Comparison of ENCODE assay signal across 18 cellular contexts in the genomic region with DNA sequence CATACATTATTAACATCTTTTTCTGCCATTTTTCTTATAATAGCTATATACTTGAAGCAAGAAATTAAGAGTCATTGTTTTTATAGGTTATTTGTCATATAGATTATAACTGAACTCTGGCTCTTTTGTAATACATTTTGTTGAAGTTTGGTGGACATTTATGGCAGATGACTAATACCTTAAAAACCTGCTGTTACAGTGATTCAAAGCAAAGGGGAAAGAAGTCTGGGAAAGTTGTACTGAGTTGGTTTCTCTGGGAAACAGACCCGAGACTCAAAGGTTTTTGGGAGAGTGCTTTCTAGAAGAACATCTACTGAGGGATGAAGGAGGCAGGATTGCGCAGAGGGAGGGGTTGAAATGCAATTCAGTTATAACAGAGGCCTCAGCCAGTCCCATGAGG. TPM values are rescaled to one million over a fixed set of nuclear protein-coding genes. Genes with fewer than 3 reads are reported as not detected.
A peak's percentile ranks its signal among the peaks of the same experiment; 100 is the strongest.
DNase-seq lines count a peak whose midpoint lies in the region; ATAC-seq and TF ChIP-seq lines count a peak whose summit lies in the region.
"Had no signal": no experiment of that assay in that cellular context is flagged by ENCODE, and none has a peak within 500 bp of the region (broad histone marks: within the 10 kb centered on the region; RNA-seq: fewer than 3 reads in every experiment).

No MANE protein-coding gene starts in this region.

- POLR2A ChIA-PET in AG04450 (lab: Yijun Ruan, JAX) = no interaction called here

- H3K27me3 ChIP-seq in AG04450 (ENCODE audit: control insufficient read depth, insufficient read depth, low read length) = no peaks in the 10 kb centered on the region
- H3K27me3 ChIP-seq: upper lobe of left lung had no signal

- peaks cover 8% of the 10 kb centered on the region for H3K36me3 Mint-ChIP-seq in activated T-helper 2 cell treated with anti-CD3 and anti-CD28 coated beads, Interferon-gamma antibody, Interleukin-2, Interleukin-4, amounts not matched to agents 10 μg/mL and 5 μg/mL and 100 μg/mL, durations not matched to agents 14 hours and 24 hours and 36 hours (ENCODE audit: low read depth)

- no peak overlapping the region for H3K4me3 Mint-ChIP-seq in activated T-helper 2 cell treated with anti-CD3 and anti-CD28 coated beads, Interferon-gamma antibody, Interleukin-2, Interleukin-4, amounts not matched to agents 10 μg/mL and 5 μg/mL and 100 μg/mL, durations not matched to agents 14 hours and 24 hours and 36 hours (ENCODE audit: low read depth)
- H3K4me3 Mint-ChIP-seq: activated CD4-positive, alpha-beta memory T cell treated with anti-CD3 and anti-CD28 coated beads, Interleukin-2, amount 10 ng/mL, durations not matched to agents 7 days and 5 days; B cell; nephron progenitor cell had no signal

- DNase-seq in AG04450 (ENCODE audit: low read depth, low spot score) (peak; percentile 33), HS-5 (ENCODE audit: low read depth) (peak; percentile 68), brain pericyte (ENCODE audit: low read depth, low spot score) (peak; percentile 18), iris pigment epithelial cell (ENCODE audit: low read depth) (peak; percentile 83), cerebellar nuclear complex (lab: John Stamatoyannopoulos, UW) (no peak), GOT3 (lab: John Stamatoyannopoulos, UW) (no peak)
- DNase-seq in activated T-helper 2 cell treated with anti-CD3 and anti-CD28 coated beads, Interferon-gamma antibody, Interleukin-2, Interleukin-4, amounts not matched to agents 10 μg/mL and 5 μg/mL and 100 μg/mL, durations not matched to agents 14 hours and 24 hours and 36 hours (ENCODE audit: low spot score) = no peak
- DNase-seq: activated CD4-positive, alpha-beta memory T cell treated with anti-CD3 and anti-CD28 coated beads, Interleukin-2, amount 10 ng/mL, durations not matched to agents 7 days and 5 days; activated effector memory CD4-positive, alpha-beta T cell treated with anti-CD3 and anti-CD28 coated beads, Interleukin-2, amount 50 U/mL, for 16 hours; DND-41; NCI-H1092; NCI-H2227 treated with DMSO at 0.1 percent for 48 hours; nephron progenitor cell; stimulated activated CD4-positive, alpha-beta T cell treated with anti-CD3 and anti-CD28 coated beads, Interleukin-12 subunit alpha, Interleukin-12 subunit beta, amount 100 ng/mL, for 4 hours; upper lobe of left lung had no signal

- no peaks in the 10 kb centered on the region for H3K9me3 ChIP-seq in AG04450 (ENCODE audit: control insufficient read depth, insufficient read depth, low read length)
- H3K9me3 ChIP-seq: upper lobe of left lung had no signal

- H3K27ac Mint-ChIP-seq in activated T-helper 2 cell treated with anti-CD3 and anti-CD28 coated beads, Interferon-gamma antibody, Interleukin-2, Interleukin-4, amounts not matched to agents 10 μg/mL and 5 μg/mL and 100 μg/mL, durations not matched to agents 14 hours and 24 hours and 36 hours = no peak overlapping the region
- H3K27ac Mint-ChIP-seq: activated CD4-positive, alpha-beta memory T cell treated with anti-CD3 and anti-CD28 coated beads, Interleukin-2, amount 10 ng/mL, durations not matched to agents 7 days and 5 days; B cell; nephron progenitor cell had no signal

- no peaks in the 10 kb centered on the region for H3K27me3 Mint-ChIP-seq in activated T-helper 2 cell treated with anti-CD3 and anti-CD28 coated beads, Interferon-gamma antibody, Interleukin-2, Interleukin-4, amounts not matched to agents 10 μg/mL and 5 μg/mL and 100 μg/mL, durations not matched to agents 14 hours and 24 hours and 36 hours (ENCODE audit: low read depth)
- H3K27me3 Mint-ChIP-seq: activated CD4-positive, alpha-beta memory T cell treated with anti-CD3 and anti-CD28 coated beads, Interleukin-2, amount 10 ng/mL, durations not matched to agents 7 days and 5 days; B cell had no signal

- ATAC-seq in HG02763 (IDR thresholded peaks at IDR 0.05; ENCODE audit: unreplicated experiment) = no peak
- ATAC-seq: HCT116 had no signal

- H3K27ac ChIP-seq in AG04450 (ENCODE audit: low read depth, low read length) = peak overlapping the region; percentile 58
- H3K27ac ChIP-seq: upper lobe of left lung had no signal

- H3K9me3 Mint-ChIP-seq in activated T-helper 2 cell treated with anti-CD3 and anti-CD28 coated beads, Interferon-gamma antibody, Interleukin-2, Interleukin-4, amounts not matched to agents 10 μg/mL and 5 μg/mL and 100 μg/mL, durations not matched to agents 14 hours and 24 hours and 36 hours = no peaks in the 10 kb centered on the region
- H3K9me3 Mint-ChIP-seq: activated CD4-positive, alpha-beta memory T cell treated with anti-CD3 and anti-CD28 coated beads, Interleukin-2, amount 10 ng/mL, durations not matched to agents 7 days and 5 days; nephron progenitor cell had no signal

- H3K4me1 Mint-ChIP-seq in activated T-helper 2 cell treated with anti-CD3 and anti-CD28 coated beads, Interferon-gamma antibody, Interleukin-2, Interleukin-4, amounts not matched to agents 10 μg/mL and 5 μg/mL and 100 μg/mL, durations not matched to agents 14 hours and 24 hours and 36 hours (ENCODE audit: low read depth) = peaks cover 10% of the 10 kb centered on the region
- H3K4me1 Mint-ChIP-seq: B cell, nephron progenitor cell had no signal

- intact Hi-C loops in activated T-helper 2 cell treated with anti-CD3 and anti-CD28 coated beads, Interferon-gamma antibody, Interleukin-2, Interleukin-4, amounts not matched to agents 10 μg/mL and 5 μg/mL and 100 μg/mL, durations not matched to agents 14 hours and 24 hours and 36 hours (cut with micrococcal nuclease) = no loop called here

- CTCF ChIA-PET in AG04450 (lab: Charles Lee) = interaction anchor here (1.1 to 4.7 kb wide), 3 partner anchors 11 to 362 kb away, joined by 4 to 45 read pairs (median 5); no protein-coding TSS in a partner anchor

- TF ChIP-seq CTCF in AG04450 (IDR thresholded peaks at IDR 0.05; ENCODE audit: low read depth, low read length) = no peak

- H3K4me3 ChIP-seq in AG04450 (ENCODE audit: low read depth, low read length) = no peak overlapping the region
- H3K4me3 ChIP-seq: upper lobe of left lung had no signal

RNA-seq across cellular contexts. Expression of gene NAP1L5, which starts 35.9 kb away (rescaled TPM):
- polyA plus RNA-seq in AG04450 (2011; rRNA removed) = 6.6 and 8.2 TPM in 2 replicates
- 2.1 and 2.9 TPM in 2 replicates for polyA minus RNA-seq in AG04450 (2011; rRNA and poly(A)+ RNA removed)
- 5.6 TPM in 2 replicates for total RNA-seq in activated T-helper 2 cell treated with anti-CD3 and anti-CD28 coated beads, Interferon-gamma antibody, Interleukin-2, Interleukin-4, amounts not matched to agents 10 μg/mL and 5 μg/mL and 100 μg/mL, durations not matched to agents 14 hours and 24 hours and 36 hours

Comparison
In these comparisons a context has a peak if more than half of its experiments do, and no peak if none do; other contexts are left out.
1. DNase-seq: peak in AG04450 (single experiment), HS-5 (single experiment), brain pericyte (single experiment) and iris pigment epithelial cell (single experiment); none in activated T-helper 2 cell treated with anti-CD3 and anti-CD28 coated beads, Interferon-gamma antibody, Interleukin-2, Interleukin-4, amounts not matched to agents 10 μg/mL and 5 μg/mL and 100 μg/mL, durations not matched to agents 14 hours and 24 hours and 36 hours (single experiment), cerebellar nuclear complex (0 of 2) and GOT3 (single experiment).